1 cellular context compared by ENCODE assay signal in the genomic region with DNA sequence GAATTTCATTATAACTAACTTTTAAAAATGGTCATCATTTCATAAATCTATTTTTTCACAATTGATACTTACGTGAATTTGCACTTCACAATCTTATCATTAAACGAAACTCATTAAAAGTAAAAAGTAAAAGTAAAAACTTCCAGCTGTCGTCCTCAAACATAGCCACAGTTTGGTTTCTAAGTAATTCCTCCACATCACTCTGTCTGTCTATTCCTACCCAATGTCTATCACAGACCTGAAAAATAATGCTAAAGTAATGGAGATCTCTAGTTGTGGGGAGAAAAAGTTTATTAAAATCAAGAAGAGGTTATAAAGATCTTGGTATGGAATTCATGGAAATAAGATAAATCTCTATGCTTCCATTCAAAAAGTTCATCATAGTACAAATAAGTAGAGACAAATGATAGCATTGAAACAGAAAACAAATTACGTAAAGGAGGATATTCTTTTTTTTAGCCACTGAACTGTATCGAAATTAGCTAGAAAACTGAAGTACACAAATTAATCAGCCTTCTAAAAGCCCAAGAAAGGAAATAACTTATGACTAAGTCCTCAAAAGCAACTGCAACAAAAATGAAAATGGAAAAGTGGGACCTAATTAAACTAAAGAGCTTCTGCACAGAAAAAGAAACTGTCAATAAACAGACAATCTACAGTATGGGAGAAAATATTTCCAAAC.
TF ChIP-seq lines count a peak whose summit lies in the region.

No MANE protein-coding gene starts in this region.

TF ChIP-seq in GM12878, 131 proteins besides CTCF, POLR2A, EP300 and RAD21 (continued from another document):
- TF ChIP-seq, protein P1, sequence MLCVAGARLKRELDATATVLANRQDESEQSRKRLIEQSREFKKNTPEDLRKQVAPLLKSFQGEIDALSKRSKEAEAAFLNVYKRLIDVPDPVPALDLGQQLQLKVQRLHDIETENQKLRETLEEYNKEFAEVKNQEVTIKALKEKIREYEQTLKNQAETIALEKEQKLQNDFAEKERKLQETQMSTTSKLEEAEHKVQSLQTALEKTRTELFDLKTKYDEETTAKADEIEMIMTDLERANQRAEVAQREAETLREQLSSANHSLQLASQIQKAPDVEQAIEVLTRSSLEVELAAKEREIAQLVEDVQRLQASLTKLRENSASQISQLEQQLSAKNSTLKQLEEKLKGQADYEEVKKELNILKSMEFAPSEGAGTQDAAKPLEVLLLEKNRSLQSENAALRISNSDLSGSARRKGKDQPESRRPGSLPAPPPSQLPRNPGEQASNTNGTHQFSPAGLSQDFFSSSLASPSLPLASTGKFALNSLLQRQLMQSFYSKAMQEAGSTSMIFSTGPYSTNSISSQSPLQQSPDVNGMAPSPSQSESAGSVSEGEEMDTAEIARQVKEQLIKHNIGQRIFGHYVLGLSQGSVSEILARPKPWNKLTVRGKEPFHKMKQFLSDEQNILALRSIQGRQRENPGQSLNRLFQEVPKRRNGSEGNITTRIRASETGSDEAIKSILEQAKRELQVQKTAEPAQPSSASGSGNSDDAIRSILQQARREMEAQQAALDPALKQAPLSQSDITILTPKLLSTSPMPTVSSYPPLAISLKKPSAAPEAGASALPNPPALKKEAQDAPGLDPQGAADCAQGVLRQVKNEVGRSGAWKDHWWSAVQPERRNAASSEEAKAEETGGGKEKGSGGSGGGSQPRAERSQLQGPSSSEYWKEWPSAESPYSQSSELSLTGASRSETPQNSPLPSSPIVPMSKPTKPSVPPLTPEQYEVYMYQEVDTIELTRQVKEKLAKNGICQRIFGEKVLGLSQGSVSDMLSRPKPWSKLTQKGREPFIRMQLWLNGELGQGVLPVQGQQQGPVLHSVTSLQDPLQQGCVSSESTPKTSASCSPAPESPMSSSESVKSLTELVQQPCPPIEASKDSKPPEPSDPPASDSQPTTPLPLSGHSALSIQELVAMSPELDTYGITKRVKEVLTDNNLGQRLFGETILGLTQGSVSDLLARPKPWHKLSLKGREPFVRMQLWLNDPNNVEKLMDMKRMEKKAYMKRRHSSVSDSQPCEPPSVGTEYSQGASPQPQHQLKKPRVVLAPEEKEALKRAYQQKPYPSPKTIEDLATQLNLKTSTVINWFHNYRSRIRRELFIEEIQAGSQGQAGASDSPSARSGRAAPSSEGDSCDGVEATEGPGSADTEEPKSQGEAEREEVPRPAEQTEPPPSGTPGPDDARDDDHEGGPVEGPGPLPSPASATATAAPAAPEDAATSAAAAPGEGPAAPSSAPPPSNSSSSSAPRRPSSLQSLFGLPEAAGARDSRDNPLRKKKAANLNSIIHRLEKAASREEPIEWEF (IDR thresholded peaks at IDR 0.05; ENCODE audit: insufficient replicate concordance, low read depth, low read length), result peak; percentile 23
- TF ChIP-seq MTA3 (IDR thresholded peaks at IDR 0.05; ENCODE audit: borderline replicate concordance, low read length) (no peak), JUND (IDR thresholded peaks at IDR 0.05; ENCODE audit: low read depth, low read length) (0 out of 2 replicates have a peak, but pooled peaks have one; percentile 57), ZNF622 (IDR thresholded peaks at IDR 0.05) (no peak), NR2C2 (IDR thresholded peaks at IDR 0.05; ENCODE audit: borderline replicate concordance, control insufficient read depth, insufficient read length, low read depth) (no peak), JUNB (IDR thresholded peaks at IDR 0.05) (0 out of 2 replicates have a peak, but pooled peaks have one; percentile 23)
